In genomic region chr18:44799422-44800421, GRCh38 we compare ENCODE assay signal across 9 cellular contexts.
DNase-seq lines count a peak whose midpoint lies in the region; ATAC-seq, FAIRE-seq and TF ChIP-seq lines count a peak whose summit lies in the region.
"Had no signal": no experiment of that assay in that cellular context is flagged by ENCODE, and none has a peak within 500 bp of the region (broad histone marks: within the 10 kb centered on the region; RNA-seq: fewer than 3 reads in every experiment).

No MANE protein-coding gene starts in this region.

- intact Hi-C loops in kidney (cut with DNase I): no loop called here
- intact Hi-C loops in left ventricle myocardium inferior (cut with micrococcal nuclease): no loop called here

- FAIRE-seq in GM18507 (lab: Jason Lieb, UNC) (peak; percentile 99), kidney (lab: Jason Lieb, UNC) (no peak)

- peaks cover 54 to 75% of the 10 kb centered on the region in 2 donors for H3K4me1 ChIP-seq in kidney (ENCODE audit: control insufficient read depth in 1 of 2, insufficient read depth in 1 of 2, low read depth in 1 of 2, low read length in 2 of 2)
- peaks cover 53% of the 10 kb centered on the region for H3K4me1 ChIP-seq in left ventricle myocardium inferior

- H3K27ac ChIP-seq in kidney (ENCODE audit: low read depth in 2 of 2, low read length in 2 of 2): peak overlapping the region; percentile 47 to 57
- no peak overlapping the region for H3K27ac ChIP-seq in left ventricle myocardium inferior (replicated peaks)

- H3K9me3 ChIP-seq in kidney (ENCODE audit: control insufficient read depth in 1 of 2, low read length in 2 of 2) (no peaks in the 10 kb centered on the region), left ventricle myocardium inferior (replicated peaks) (no peaks in the 10 kb centered on the region)

- H3K4me3 ChIP-seq in kidney (ENCODE audit: low read length in 2 of 2) (peak overlapping the region; percentile 7 to 38), left ventricle myocardium inferior (no peak overlapping the region)

- TF ChIP-seq CTCF in kidney (IDR thresholded peaks at IDR 0.05; ENCODE audit: borderline replicate concordance, extremely low read depth, insufficient read depth) (no peak), left ventricle myocardium inferior (IDR thresholded peaks at IDR 0.05; ENCODE audit: borderline replicate concordance) (no peak)

- peak overlapping the region; percentile 13 to 93 (median 61) for H3K4me3 Mint-ChIP-seq in IgD-negative memory B cell

- peaks cover 0 to 4% (median 1%) of the 10 kb centered on the region in 3 donors for H3K9me3 Mint-ChIP-seq in IgD-negative memory B cell

- peaks cover 57 to 84% (median 76%) of the 10 kb centered on the region in 3 donors for H3K4me1 Mint-ChIP-seq in IgD-negative memory B cell

- H3K36me3 ChIP-seq in kidney (ENCODE audit: control insufficient read depth in 1 of 2, insufficient read depth in 2 of 2, low read length in 2 of 2): no peaks in the 10 kb centered on the region
- no peaks in the 10 kb centered on the region for H3K36me3 ChIP-seq in left ventricle myocardium inferior

- DNase-seq in GM18507 (ENCODE audit: extremely low spot score, insufficient read length, low read depth) (peak; percentile 36), kidney (no peak), left ventricle myocardium inferior (no peak), superior temporal gyrus (ENCODE audit: extremely low spot score) (no peak), hepatic stellate cell (ENCODE audit: low spot score) (no peak)
- DNase-seq in effector CD8-positive, alpha-beta T cell (lab: John Stamatoyannopoulos, UW): no peak
- DNase-seq: NCI-H446 treated with DMSO at 0.1 percent for 48 hours had no signal

- peaks cover 16% of the 10 kb centered on the region for H3K36me3 Mint-ChIP-seq in IgD-negative memory B cell

- H3K27me3 ChIP-seq in left ventricle myocardium inferior (ENCODE audit: low read depth): no peaks in the 10 kb centered on the region

- peak; percentile 58 for ATAC-seq in GM21576 (IDR thresholded peaks at IDR 0.05; ENCODE audit: unreplicated experiment)

- no peaks in the 10 kb centered on the region for H3K27me3 Mint-ChIP-seq in IgD-negative memory B cell

- H3K27ac Mint-ChIP-seq in IgD-negative memory B cell: peak overlapping the region; percentile 91 to 95 (median 94)

- no peak overlapping the region for H3K9ac ChIP-seq in kidney (ENCODE audit: low read length in 2 of 2)
